Comparison of ENCODE assay signal across 11 cellular contexts in genomic region chr12:6180300-6181051, GRCh38. TPM values are rescaled to one million over a fixed set of nuclear protein-coding genes. Genes with fewer than 3 reads are reported as not detected.
A peak's percentile ranks its signal among the peaks of the same experiment; 100 is the strongest.
DNase-seq lines count a peak whose midpoint lies in the region; ATAC-seq and TF ChIP-seq lines count a peak whose summit lies in the region.
"Had no signal": no experiment of that assay in that cellular context is flagged by ENCODE, and none has a peak within 500 bp of the region (broad histone marks: within the 10 kb centered on the region; RNA-seq: fewer than 3 reads in every experiment).

No MANE protein-coding gene starts in this region.

- H3K4me1 ChIP-seq in mesodermal cell (ENCODE audit: control insufficient read depth, insufficient read depth, low read length, poor library complexity, severe bottlenecking), result peaks cover 41% of the 10 kb centered on the region
- H3K4me1 ChIP-seq in uterus, result peaks cover 10 to 24% of the 10 kb centered on the region in 2 donors

- WGBS in mesodermal cell (ENCODE audit: insufficient coverage in 2 of 2), 2 experiments, result 88 to 90% methylated on average over 14 to 21 of the region's 21 CpGs

- no peaks in the 10 kb centered on the region for H3K9me3 Mint-ChIP-seq in endothelial cell (ENCODE audit: unreplicated experiment)

- peaks cover 9% of the 10 kb centered on the region for H3K27me3 Mint-ChIP-seq in endothelial cell (ENCODE audit: unreplicated experiment)
- peaks cover 27% of the 10 kb centered on the region for H3K27me3 Mint-ChIP-seq in T-helper 17 cell

- no peaks in the 10 kb centered on the region for H3K27me3 ChIP-seq in uterus

- H3K9me3 ChIP-seq in mesodermal cell (ENCODE audit: control insufficient read depth, low read length) (peaks cover 11% of the 10 kb centered on the region), uterus (no peaks in the 10 kb centered on the region), T-helper 17 cell (ENCODE audit: control insufficient read depth, low read length, poor library complexity, severe bottlenecking) (no peaks in the 10 kb centered on the region)

- no peaks in the 10 kb centered on the region for H3K36me3 Mint-ChIP-seq in endothelial cell (ENCODE audit: low read depth, unreplicated experiment)
- H3K36me3 Mint-ChIP-seq in T-helper 17 cell (ENCODE audit: low read depth), result peaks cover 4% of the 10 kb centered on the region

- peak overlapping the region; percentile 64 for H3K27ac Mint-ChIP-seq in endothelial cell (ENCODE audit: unreplicated experiment)
- no peak overlapping the region for H3K27ac Mint-ChIP-seq in T-helper 17 cell

- no peak overlapping the region for H3K4me3 ChIP-seq in mesodermal cell (ENCODE audit: extremely low read depth, insufficient read depth, low read length, poor library complexity, severe bottlenecking)
- no peak overlapping the region for H3K4me3 ChIP-seq in uterus

- no peak overlapping the region for H3K4me3 Mint-ChIP-seq in endothelial cell (ENCODE audit: unreplicated experiment)
- no peak overlapping the region for H3K4me3 Mint-ChIP-seq in T-helper 17 cell

- H3K27ac ChIP-seq in mesodermal cell (ENCODE audit: low read depth, low read length, severe bottlenecking) (peak overlapping the region; percentile 97), uterus (peak overlapping the region; percentile 84 to 85)
- H3K27ac ChIP-seq: 22Rv1, HL-60 had no signal

- no peak for TF ChIP-seq POLR2A in uterus (IDR thresholded peaks at IDR 0.05)

- H3K4me1 Mint-ChIP-seq in endothelial cell (ENCODE audit: unreplicated experiment), result peaks cover 23% of the 10 kb centered on the region
- H3K4me1 Mint-ChIP-seq in T-helper 17 cell, result no peaks in the 10 kb centered on the region

- DNase-seq in DMS 273 (lab: John Stamatoyannopoulos, UW; ENCODE audit: unreplicated experiment) (peak; percentile 19), DMS 273 treated with DMSO at 0.1 percent for 48 hours (lab: John Stamatoyannopoulos, UW) (no peak), endothelial cell (ENCODE audit: low spot score) (no peak), uterus (peak; percentile 76 to 89), T-helper 17 cell (no peak), NCI-H524 (lab: John Stamatoyannopoulos, UW) (no peak)
- no peak for DNase-seq in NK-92 treated with Interleukin-12 subunit alpha and Interleukin-12 subunit beta, amount 100 ng/mL, for 24 hours (lab: John Stamatoyannopoulos, UW)
- DNase-seq: SHP77 had no signal

- no peak for ATAC-seq in T-helper 17 cell

- H3K36me3 ChIP-seq in mesodermal cell (ENCODE audit: control insufficient read depth, insufficient read depth, low read length) (no peaks in the 10 kb centered on the region), uterus (no peaks in the 10 kb centered on the region)

- intact Hi-C loops in uterus (cut with DNase I; ENCODE audit: low total_unique reads), result loop anchor here (10.0 kb wide), 1 partner anchor 116 kb away; no protein-coding TSS in a partner anchor

- TF ChIP-seq CTCF in endothelial cell (IDR thresholded peaks at IDR 0.05; ENCODE audit: unreplicated experiment) (no peak), uterus (IDR thresholded peaks at IDR 0.05) (no peak)

RNA-seq across cellular contexts. Expression of gene CD9, which starts 19.7 kb away (rescaled TPM):
- total RNA-seq in endothelial cell (ENCODE audit: unreplicated experiment) (67.2 TPM), uterus (100 to 1,000 TPM; 161 to 275 (median 207) TPM), T-helper 17 cell (10 to 100 TPM in 1 of 2 donors, 1 to 10 TPM in 1; 2.4 to 28.0 TPM)
- polyA plus RNA-seq in mesodermal cell (2013, experiment 1 of 2), result 83.6 TPM
- 66.9 TPM for polyA plus RNA-seq in mesodermal cell (2013, experiment 2 of 2)

RNA-seq across cellular contexts. Expression of gene VWF, which starts 56.0 kb away (rescaled TPM):
- total RNA-seq in endothelial cell (ENCODE audit: unreplicated experiment) (56.0 TPM), uterus (100 to 1,000 TPM; 122 to 949 (median 380) TPM), T-helper 17 cell (1 to 10 TPM in 1 of 2 donors, under 1 TPM in 1; 0.55 to 4.1 TPM)
- 4.1 TPM for polyA plus RNA-seq in mesodermal cell (2013, experiment 1 of 2)
- polyA plus RNA-seq in mesodermal cell (2013, experiment 2 of 2), result 3.3 TPM

Comparison
In these comparisons a context has a peak if more than half of its experiments do, and no peak if none do; other contexts are left out.
1. DNase-seq: peak in DMS 273 (single experiment) and uterus (2 of 2); none in DMS 273 treated with DMSO at 0.1 percent for 48 hours (single experiment), endothelial cell (single experiment), T-helper 17 cell (0 of 3), NCI-H524 (0 of 2) and NK-92 treated with Interleukin-12 subunit alpha and Interleukin-12 subunit beta, amount 100 ng/mL, for 24 hours (single experiment).
2. RNA of gene VWF, which starts 56.0 kb away (total RNA-seq): 122 to 949 TPM in uterus and 56.0 TPM in endothelial cell (single experiment); 0.55 to 4.1 TPM in T-helper 17 cell; every median in the first group is over 10 times any median in the second.